Comparison of ENCODE assay signal across 9 cellular contexts in the genomic region with DNA sequence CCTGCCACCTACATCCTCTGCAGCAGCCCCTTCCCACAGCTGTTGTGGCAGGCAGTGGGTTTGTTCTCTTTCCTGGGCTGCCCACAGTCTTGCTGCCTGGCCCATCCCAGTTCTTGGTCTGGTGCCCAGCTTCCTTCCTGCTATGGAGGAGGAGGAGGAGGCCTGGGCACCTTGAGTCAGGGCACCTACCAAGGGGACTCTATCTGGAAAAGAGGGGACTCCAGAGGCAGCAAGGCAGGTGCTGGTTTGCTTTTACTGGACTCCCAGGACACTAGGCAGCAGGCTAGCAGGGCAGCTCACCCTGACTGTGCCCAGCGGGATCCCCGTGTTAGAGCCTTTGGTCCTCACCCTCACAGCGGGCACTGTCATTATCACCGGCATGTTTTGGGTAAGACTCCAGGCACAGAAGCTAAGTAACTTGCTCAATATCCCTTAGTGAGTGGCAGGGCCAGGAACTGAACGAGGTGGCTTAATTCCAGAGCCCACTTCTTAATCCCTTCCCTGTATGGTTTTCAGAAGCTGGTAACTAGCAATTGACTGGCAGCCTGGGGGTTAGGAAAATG.
DNase-seq lines count a peak whose midpoint lies in the region; ATAC-seq and TF ChIP-seq lines count a peak whose summit lies in the region.
"Had no signal": no experiment of that assay in that cellular context is flagged by ENCODE, and none has a peak within 500 bp of the region (broad histone marks: within the 10 kb centered on the region; RNA-seq: fewer than 3 reads in every experiment).

No MANE protein-coding gene starts in this region.

- no peak for TF ChIP-seq CTCF in ascending aorta (IDR thresholded peaks at IDR 0.05)
- TF ChIP-seq CTCF in lower lobe of right lung (IDR thresholded peaks at IDR 0.05): no peak
- TF ChIP-seq CTCF in upper lobe of left lung (IDR thresholded peaks at IDR 0.05): no peak

- peak; percentile 67 for DNase-seq in activated effector memory CD4-positive, alpha-beta T cell treated with anti-CD3 and anti-CD28 coated beads, Interleukin-2, amount 50 U/mL, for 16 hours
- no peak for DNase-seq in activated effector memory CD4-positive, alpha-beta T cell treated with Interleukin-2 at 50 U/mL for 16 hours
- DNase-seq in ascending aorta (ENCODE audit: low spot score in 2 of 2): peak in 1 of 2 donors; percentile 81
- peak; percentile 80 for DNase-seq in lower lobe of right lung
- DNase-seq in upper lobe of left lung: peak in 1 of 2 donors; percentile 89
- no peak for DNase-seq in sciatic nerve (ENCODE audit: low spot score)
- DNase-seq in HCEC 1CT: no peak
- no peak for DNase-seq in stimulated activated CD8-positive, alpha-beta memory T cell treated with anti-CD3 and anti-CD28 coated beads, Interleukin-4, amount 100 ng/mL, for 48 hours
- DNase-seq: NCI-H1417 treated with DMSO at 0.1 percent for 48 hours had no signal

- ATAC-seq in lower lobe of right lung: no peak
- ATAC-seq in upper lobe of left lung (ENCODE audit: low FRiP score in 2 of 2): no peak
- ATAC-seq in sciatic nerve: no peak

- peak overlapping the region; percentile 94 to 96 for H3K27ac ChIP-seq in ascending aorta
- H3K27ac ChIP-seq in lower lobe of right lung: peak overlapping the region; percentile 92
- peak overlapping the region; percentile 95 to 99 (median 98) for H3K27ac ChIP-seq in upper lobe of left lung

- no peak for TF ChIP-seq EP300 in upper lobe of left lung (IDR thresholded peaks at IDR 0.05)

- no peaks in the 10 kb centered on the region for H3K9me3 ChIP-seq in ascending aorta
- no peaks in the 10 kb centered on the region for H3K9me3 ChIP-seq in lower lobe of right lung
- no peaks in the 10 kb centered on the region for H3K9me3 ChIP-seq in upper lobe of left lung

- H3K4me1 ChIP-seq in ascending aorta: peaks cover 26 to 51% of the 10 kb centered on the region in 2 donors
- peaks cover 66% of the 10 kb centered on the region for H3K4me1 ChIP-seq in lower lobe of right lung
- peaks cover 53 to 70% (median 66%) of the 10 kb centered on the region in 4 donors for H3K4me1 ChIP-seq in upper lobe of left lung

- WGBS in upper lobe of left lung, 2 donors: 26 to 50% methylated on average over 5 of the region's 5 CpGs

- no peak overlapping the region for H3K4me3 ChIP-seq in ascending aorta
- no peak overlapping the region for H3K4me3 ChIP-seq in lower lobe of right lung
- H3K4me3 ChIP-seq in upper lobe of left lung: no peak overlapping the region

- intact Hi-C loops in ascending aorta (cut with DNase I): loop anchor here (2.0 to 10.0 kb wide), 3 partner anchors 13 to 195 kb away; no protein-coding TSS in a partner anchor
- intact Hi-C loops in lower lobe of right lung (cut with DNase I): no loop called here
- intact Hi-C loops in sciatic nerve (cut with DNase I): no loop called here

- H3K27me3 ChIP-seq in ascending aorta: no peaks in the 10 kb centered on the region
- H3K27me3 ChIP-seq in lower lobe of right lung (ENCODE audit: low read depth): no peaks in the 10 kb centered on the region
- no peaks in the 10 kb centered on the region for H3K27me3 ChIP-seq in upper lobe of left lung

- H3K36me3 ChIP-seq in ascending aorta (no peaks in the 10 kb centered on the region), lower lobe of right lung (no peaks in the 10 kb centered on the region), upper lobe of left lung (no peaks in the 10 kb centered on the region)

- peak in 1 of 4 donors; percentile 31 for TF ChIP-seq POLR2A in upper lobe of left lung (IDR thresholded peaks at IDR 0.05)

Comparison
In these comparisons a context has a peak if more than half of its experiments do, and no peak if none do; other contexts are left out.
1. DNase-seq: peak in activated effector memory CD4-positive, alpha-beta T cell treated with anti-CD3 and anti-CD28 coated beads, Interleukin-2, amount 50 U/mL, for 16 hours (single experiment) and lower lobe of right lung (single experiment); none in activated effector memory CD4-positive, alpha-beta T cell treated with Interleukin-2 at 50 U/mL for 16 hours (single experiment), sciatic nerve (single experiment), HCEC 1CT (single experiment) and stimulated activated CD8-positive, alpha-beta memory T cell treated with anti-CD3 and anti-CD28 coated beads, Interleukin-4, amount 100 ng/mL, for 48 hours (single experiment).
2. Peak in every context shown above with its lines, with median percentiles within 50 percentile points of each other: H3K27ac ChIP-seq.